15 cellular contexts compared by ENCODE assay signal in genomic region chr3:99871231-99871898, GRCh38. TPM values are rescaled to one million over a fixed set of nuclear protein-coding genes. Genes with fewer than 3 reads are reported as not detected.
DNase-seq lines count a peak whose midpoint lies in the region; ATAC-seq and TF ChIP-seq lines count a peak whose summit lies in the region.
"Had no signal": no experiment of that assay in that cellular context is flagged by ENCODE, and none has a peak within 500 bp of the region (broad histone marks: within the 10 kb centered on the region; RNA-seq: fewer than 3 reads in every experiment).

No MANE protein-coding gene starts in this region.

- H3K4me1 Mint-ChIP-seq in HFFc6 (ENCODE audit: low read depth) = peaks cover 81% of the 10 kb centered on the region

- ATAC-seq in lower lobe of right lung (no peak), GM21576 (IDR thresholded peaks at IDR 0.05; ENCODE audit: unreplicated experiment) (no peak), HG03039 (IDR thresholded peaks at IDR 0.05; ENCODE audit: unreplicated experiment) (no peak)
- ATAC-seq: activated T-cell treated with anti-CD3 and anti-CD28 coated beads, Interleukin-2, amount 50 U/mL, for 4 hours; T-cell had no signal

- TF ChIP-seq CTCF in HFFc6 (IDR thresholded peaks at IDR 0.05) (no peak), lower lobe of right lung (IDR thresholded peaks at IDR 0.05) (no peak), spleen (IDR thresholded peaks at IDR 0.05 in 8 of 11, conservative IDR thresholded peaks at IDR 0.05 in 3 of 11) (no peak), GM10266 (IDR thresholded peaks at IDR 0.05; ENCODE audit: control insufficient read depth, insufficient read depth, low read depth, missing control alignments) (no peak)

- H3K36me3 Mint-ChIP-seq in HFFc6 (ENCODE audit: low read depth) = peaks cover 85% of the 10 kb centered on the region

- H3K4me3 ChIP-seq in lower lobe of right lung (peak overlapping the region; percentile 25), spleen (peak overlapping the region in 1 of 8 donors; percentile 73)

- H3K27me3 ChIP-seq in lower lobe of right lung (ENCODE audit: low read depth) = no peaks in the 10 kb centered on the region
- H3K27me3 ChIP-seq in spleen (replicated peaks in 1 of 7) = peaks cover 0 to 13% (median 0%) of the 10 kb centered on the region in 7 donors
- H3K27me3 ChIP-seq: dorsolateral prefrontal cortex had no signal

- H3K27ac Mint-ChIP-seq in HFFc6 = peak overlapping the region; percentile 69; the same call in 1 of the 2 replicates
- H3K27ac Mint-ChIP-seq: T-cell had no signal

- no peaks in the 10 kb centered on the region for H3K9me3 ChIP-seq in lower lobe of right lung
- no peaks in the 10 kb centered on the region for H3K9me3 ChIP-seq in spleen

- H3K36me3 ChIP-seq in lower lobe of right lung (no peaks in the 10 kb centered on the region), spleen (no peaks in the 10 kb centered on the region)

- H3K27me3 Mint-ChIP-seq in HFFc6 (ENCODE audit: insufficient read depth) = no peaks in the 10 kb centered on the region; the same call in 1 of the 2 replicates
- H3K27me3 Mint-ChIP-seq: T-cell had no signal

- intact Hi-C loops in lower lobe of right lung (cut with DNase I) (no loop called here), spleen (cut with DNase I; ENCODE audit: low total_unique reads) (loop anchor here (10.0 kb wide), 1 partner anchor 173 kb away; no protein-coding TSS in a partner anchor)

- TF ChIP-seq POLR2A in spleen (IDR thresholded peaks at IDR 0.05) = no peak

- H3K4me1 ChIP-seq in lower lobe of right lung (peaks cover 51% of the 10 kb centered on the region), spleen (peaks cover 0 to 40% (median 20%) of the 10 kb centered on the region in 6 donors)

- 67 to 89% (median 84%) methylated on average over 4 of the region's 4 CpGs for WGBS in spleen, 5 donors

- H3K9me3 Mint-ChIP-seq in HFFc6 = no peaks in the 10 kb centered on the region
- H3K9me3 Mint-ChIP-seq: activated T-cell treated with anti-CD3 and anti-CD28 coated beads, Interleukin-2, amount 50 U/mL, for 4 hours; T-cell had no signal

- H3K27ac ChIP-seq in lower lobe of right lung = no peak overlapping the region
- H3K27ac ChIP-seq in spleen = peak overlapping the region in 6 of 8 donors; percentile 9 to 88 (median 85)

- DNase-seq in HFFc6 = no peak
- peak; percentile 44 for DNase-seq in amniotic epithelial cell (ENCODE audit: low read depth)
- no peak for DNase-seq in lower lobe of right lung
- DNase-seq in spleen = no peak
- DNase-seq in DMS 273 (lab: John Stamatoyannopoulos, UW; ENCODE audit: unreplicated experiment) = no peak
- DNase-seq in GM10266 (ENCODE audit: extremely low spot score) = no peak
- DNase-seq: activated CD4-positive, alpha-beta T cell treated with anti-CD3 and anti-CD28 coated beads for 48 hours; activated T-cell treated with anti-CD3 and anti-CD28 coated beads, Interleukin-2, amount 50 U/mL, for 4 hours; dorsolateral prefrontal cortex; foreskin melanocyte; NCI-H1417; NCI-H446 treated with DMSO at 0.1 percent for 48 hours; T-cell had no signal

- H3K4me3 Mint-ChIP-seq in HFFc6 = peak overlapping the region; percentile 89
- H3K4me3 Mint-ChIP-seq: activated T-cell treated with anti-CD3 and anti-CD28 coated beads, Interleukin-2, amount 50 U/mL, for 4 hours; T-cell had no signal

RNA-seq across cellular contexts. Expression of gene CMSS1, which starts 53.7 kb away (rescaled TPM):
- total RNA-seq in HFFc6 (2021; fragmentation: NEBNext Ultra II Directional; extraction: Animal tissue kit (Norgen Biotek cat#: 25700)) = 10 to 100 TPM; 27.8 to 47.0 (median 38.1) TPM
- total RNA-seq in lower lobe of right lung (17.3 TPM), spleen (10 to 100 TPM in 6 of 7 donors, 1 to 10 TPM in 1; 6.9 to 25.6 (median 17.9) TPM)
- 10 to 100 TPM; 23.5 to 30.1 (median 24.5) TPM for polyA plus RNA-seq in spleen
